Comparison of ENCODE assay signal across 16 cellular contexts in the genomic region with DNA sequence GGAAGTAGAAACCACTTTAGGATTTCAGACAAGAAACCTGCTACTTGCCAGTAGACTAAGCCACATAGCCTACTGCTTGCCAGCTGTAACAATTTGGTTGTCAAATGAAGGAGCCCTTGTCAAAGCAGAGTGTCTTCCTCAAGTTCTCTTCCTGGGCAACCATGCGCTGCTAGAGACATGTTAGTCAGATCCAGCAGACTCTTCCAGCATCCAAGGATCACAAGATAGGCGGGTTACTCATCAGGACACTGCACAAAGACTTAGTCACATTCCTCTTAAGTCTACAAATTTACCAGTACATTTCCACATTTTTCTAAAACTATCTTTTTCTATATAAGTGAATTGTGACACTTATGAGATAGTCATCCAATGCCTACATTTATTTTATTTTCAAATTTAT. TPM values are rescaled to one million over a fixed set of nuclear protein-coding genes. Genes with fewer than 3 reads are reported as not detected.
DNase-seq lines count a peak whose midpoint lies in the region; ATAC-seq and TF ChIP-seq lines count a peak whose summit lies in the region.
"Had no signal": no experiment of that assay in that cellular context is flagged by ENCODE, and none has a peak within 500 bp of the region (broad histone marks: within the 10 kb centered on the region; RNA-seq: fewer than 3 reads in every experiment).

No MANE protein-coding gene starts in this region.

- DNase-seq in AG08396 (ENCODE audit: low spot score), result peak; percentile 28
- DNase-seq in M059J (ENCODE audit: low read depth), result peak; percentile 50
- peak; percentile 67 to 96 for DNase-seq in cardiac fibroblast (ENCODE audit: low read depth in 2 of 2)
- peak; percentile 62 for DNase-seq in islet precursor cell
- DNase-seq in stimulated activated CD4-positive, alpha-beta T cell treated with anti-CD3 and anti-CD28 coated beads, Interleukin-4, amount 100 ng/mL, for 1 hour, result no peak
- DNase-seq in T-helper 2 cell, result no peak
- DNase-seq in activated CD8-positive, alpha-beta memory T cell treated with anti-CD3 and anti-CD28 coated beads for 24 hours, result no peak
- DNase-seq: activated naive CD4-positive, alpha-beta T cell treated with anti-CD3 and anti-CD28 coated beads, Interleukin-2, amount 50 U/mL, for 16 hours; left colon; naive thymus-derived CD4-positive, alpha-beta T cell; NCI-H526; SHP77; stimulated activated CD4-positive, alpha-beta T cell treated with anti-CD3 and anti-CD28 coated beads, Interleukin-4, amount 100 ng/mL, for 24 hours; stimulated activated naive B cell treated with anti-CD40 and anti-IgM and Interleukin-4, amounts not matched to agents 10 μg/mL and 1 μg/mL and 100 μg/mL, for 72 hours had no signal

- no peak for ATAC-seq in HG03139 (IDR thresholded peaks at IDR 0.05; ENCODE audit: unreplicated experiment)
- ATAC-seq: left colon; naive thymus-derived CD4-positive, alpha-beta T cell; stimulated activated naive B cell treated with anti-CD40 and anti-IgM and Interleukin-4, amounts not matched to agents 10 μg/mL and 1 μg/mL and 100 μg/mL, for 72 hours had no signal

- H3K4me3 ChIP-seq in cardiac fibroblast (replicated peaks in 1 of 2; ENCODE audit: low read depth in 2 of 2, low read length in 2 of 2), result no peak overlapping the region
- H3K4me3 ChIP-seq: BLaER1 treated with 17β-estradiol and CSF1 and Interleukin-3, amounts not matched to agents 10 nM and 100 nM had no signal

- TF ChIP-seq CTCF in cardiac fibroblast (IDR thresholded peaks at IDR 0.05; ENCODE audit: low read depth, low read length), result no peak

RNA-seq across cellular contexts. Expression of gene SKIC3, which starts 24.3 kb away (rescaled TPM):
- 36.8 and 44.8 TPM in 2 replicates for total RNA-seq in M059J (2014; rRNA removed; shearing (Covaris generic))

RNA-seq across cellular contexts. Expression of gene ARSK, which starts 24.5 kb away (rescaled TPM):
- 12.3 and 13.4 TPM in 2 replicates for total RNA-seq in M059J (2014; rRNA removed; shearing (Covaris generic))

Comparison
In these comparisons a context has a peak if more than half of its experiments do, and no peak if none do; other contexts are left out.
1. DNase-seq: peak in AG08396 (single experiment), M059J (single experiment), cardiac fibroblast (2 of 2) and islet precursor cell (single experiment); none in stimulated activated CD4-positive, alpha-beta T cell treated with anti-CD3 and anti-CD28 coated beads, Interleukin-4, amount 100 ng/mL, for 1 hour (single experiment), T-helper 2 cell (0 of 5) and activated CD8-positive, alpha-beta memory T cell treated with anti-CD3 and anti-CD28 coated beads for 24 hours (single experiment).